Comparison of ENCODE assay signal across 2 cellular contexts in genomic region chr2:127403460-127403859, GRCh38.
TF ChIP-seq lines count a peak whose summit lies in the region.

No MANE protein-coding gene starts in this region.

TF ChIP-seq in A549, 52 proteins besides CTCF, POLR2A, EP300 and RAD21:
- TF ChIP-seq KDM5A (IDR thresholded peaks at IDR 0.05) (no peak), SREBF2 (IDR thresholded peaks at IDR 0.05) (no peak), RCOR1 (IDR thresholded peaks at IDR 0.05; ENCODE audit: low read depth, low read length) (no peak), HOXB5 (CRISPR knock-in tag; IDR thresholded peaks at IDR 0.05) (no peak), CEBPB (IDR thresholded peaks at IDR 0.05) (no peak), ZNF302 (CRISPR knock-in tag; IDR thresholded peaks at IDR 0.05) (no peak), EHMT2 (IDR thresholded peaks at IDR 0.05; ENCODE audit: low read depth) (no peak), NR3C1 (IDR thresholded peaks at IDR 0.05) (no peak), CHD2 (IDR thresholded peaks at IDR 0.05; ENCODE audit: low read length, partially characterized antibody) (no peak), ELK1 (IDR thresholded peaks at IDR 0.05; ENCODE audit: low read depth, low read length) (no peak)
- TF ChIP-seq, protein P1, sequence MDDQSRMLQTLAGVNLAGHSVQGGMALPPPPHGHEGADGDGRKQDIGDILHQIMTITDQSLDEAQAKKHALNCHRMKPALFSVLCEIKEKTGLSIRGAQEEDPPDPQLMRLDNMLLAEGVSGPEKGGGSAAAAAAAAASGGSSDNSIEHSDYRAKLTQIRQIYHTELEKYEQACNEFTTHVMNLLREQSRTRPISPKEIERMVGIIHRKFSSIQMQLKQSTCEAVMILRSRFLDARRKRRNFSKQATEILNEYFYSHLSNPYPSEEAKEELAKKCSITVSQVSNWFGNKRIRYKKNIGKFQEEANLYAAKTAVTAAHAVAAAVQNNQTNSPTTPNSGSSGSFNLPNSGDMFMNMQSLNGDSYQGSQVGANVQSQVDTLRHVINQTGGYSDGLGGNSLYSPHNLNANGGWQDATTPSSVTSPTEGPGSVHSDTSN (IDR thresholded peaks at IDR 0.05) = no peak

TF ChIP-seq in H1, 55 proteins besides CTCF, POLR2A, EP300 and RAD21:
- TF ChIP-seq RXRA (IDR thresholded peaks at IDR 0.05; ENCODE audit: insufficient read depth, low read depth, low read length) (no peak), MAX (IDR thresholded peaks at IDR 0.05) (no peak), CHD2 (IDR thresholded peaks at IDR 0.05; ENCODE audit: low read length) (no peak), TCF12 (IDR thresholded peaks at IDR 0.05; ENCODE audit: low read depth, low read length) (no peak), KDM1A (IDR thresholded peaks at IDR 0.05; ENCODE audit: borderline replicate concordance, low read length) (no peak), SP4 (IDR thresholded peaks at IDR 0.05; ENCODE audit: low read length) (no peak), MAFK (IDR thresholded peaks at IDR 0.05; ENCODE audit: low read depth, low read length) (no peak), PHF8 (conservative IDR thresholded peaks at IDR 0.05; ENCODE audit: low read depth, low read length) (no peak), ASH2L (IDR thresholded peaks at IDR 0.05; ENCODE audit: low read length) (no peak), CTBP2 (IDR thresholded peaks at IDR 0.05; ENCODE audit: borderline replicate concordance, insufficient read depth, insufficient read length, low read length) (no peak), TEAD4 (IDR thresholded peaks at IDR 0.05; ENCODE audit: low read depth, low read length) (no peak), BRCA1 (IDR thresholded peaks at IDR 0.05; ENCODE audit: low read depth, low read length) (no peak), CEBPB (IDR thresholded peaks at IDR 0.05; ENCODE audit: low read depth, low read length) (no peak), POU5F1 (IDR thresholded peaks at IDR 0.05; ENCODE audit: low read depth, low read length) (no peak), RBBP5 (IDR thresholded peaks at IDR 0.05; ENCODE audit: borderline replicate concordance, low read depth, low read length) (no peak), SUZ12 (IDR thresholded peaks at IDR 0.05; ENCODE audit: low read length) (no peak), BACH1 (IDR thresholded peaks at IDR 0.05; ENCODE audit: low read length) (no peak), HDAC2 (IDR thresholded peaks at IDR 0.05; ENCODE audit: borderline replicate concordance in 1 of 2, low read depth in 2 of 2, low read length in 2 of 2) (no peak), KDM4A (IDR thresholded peaks at IDR 0.05; ENCODE audit: low read depth, low read length, severe bottlenecking) (no peak)
- TF ChIP-seq, protein P2, sequence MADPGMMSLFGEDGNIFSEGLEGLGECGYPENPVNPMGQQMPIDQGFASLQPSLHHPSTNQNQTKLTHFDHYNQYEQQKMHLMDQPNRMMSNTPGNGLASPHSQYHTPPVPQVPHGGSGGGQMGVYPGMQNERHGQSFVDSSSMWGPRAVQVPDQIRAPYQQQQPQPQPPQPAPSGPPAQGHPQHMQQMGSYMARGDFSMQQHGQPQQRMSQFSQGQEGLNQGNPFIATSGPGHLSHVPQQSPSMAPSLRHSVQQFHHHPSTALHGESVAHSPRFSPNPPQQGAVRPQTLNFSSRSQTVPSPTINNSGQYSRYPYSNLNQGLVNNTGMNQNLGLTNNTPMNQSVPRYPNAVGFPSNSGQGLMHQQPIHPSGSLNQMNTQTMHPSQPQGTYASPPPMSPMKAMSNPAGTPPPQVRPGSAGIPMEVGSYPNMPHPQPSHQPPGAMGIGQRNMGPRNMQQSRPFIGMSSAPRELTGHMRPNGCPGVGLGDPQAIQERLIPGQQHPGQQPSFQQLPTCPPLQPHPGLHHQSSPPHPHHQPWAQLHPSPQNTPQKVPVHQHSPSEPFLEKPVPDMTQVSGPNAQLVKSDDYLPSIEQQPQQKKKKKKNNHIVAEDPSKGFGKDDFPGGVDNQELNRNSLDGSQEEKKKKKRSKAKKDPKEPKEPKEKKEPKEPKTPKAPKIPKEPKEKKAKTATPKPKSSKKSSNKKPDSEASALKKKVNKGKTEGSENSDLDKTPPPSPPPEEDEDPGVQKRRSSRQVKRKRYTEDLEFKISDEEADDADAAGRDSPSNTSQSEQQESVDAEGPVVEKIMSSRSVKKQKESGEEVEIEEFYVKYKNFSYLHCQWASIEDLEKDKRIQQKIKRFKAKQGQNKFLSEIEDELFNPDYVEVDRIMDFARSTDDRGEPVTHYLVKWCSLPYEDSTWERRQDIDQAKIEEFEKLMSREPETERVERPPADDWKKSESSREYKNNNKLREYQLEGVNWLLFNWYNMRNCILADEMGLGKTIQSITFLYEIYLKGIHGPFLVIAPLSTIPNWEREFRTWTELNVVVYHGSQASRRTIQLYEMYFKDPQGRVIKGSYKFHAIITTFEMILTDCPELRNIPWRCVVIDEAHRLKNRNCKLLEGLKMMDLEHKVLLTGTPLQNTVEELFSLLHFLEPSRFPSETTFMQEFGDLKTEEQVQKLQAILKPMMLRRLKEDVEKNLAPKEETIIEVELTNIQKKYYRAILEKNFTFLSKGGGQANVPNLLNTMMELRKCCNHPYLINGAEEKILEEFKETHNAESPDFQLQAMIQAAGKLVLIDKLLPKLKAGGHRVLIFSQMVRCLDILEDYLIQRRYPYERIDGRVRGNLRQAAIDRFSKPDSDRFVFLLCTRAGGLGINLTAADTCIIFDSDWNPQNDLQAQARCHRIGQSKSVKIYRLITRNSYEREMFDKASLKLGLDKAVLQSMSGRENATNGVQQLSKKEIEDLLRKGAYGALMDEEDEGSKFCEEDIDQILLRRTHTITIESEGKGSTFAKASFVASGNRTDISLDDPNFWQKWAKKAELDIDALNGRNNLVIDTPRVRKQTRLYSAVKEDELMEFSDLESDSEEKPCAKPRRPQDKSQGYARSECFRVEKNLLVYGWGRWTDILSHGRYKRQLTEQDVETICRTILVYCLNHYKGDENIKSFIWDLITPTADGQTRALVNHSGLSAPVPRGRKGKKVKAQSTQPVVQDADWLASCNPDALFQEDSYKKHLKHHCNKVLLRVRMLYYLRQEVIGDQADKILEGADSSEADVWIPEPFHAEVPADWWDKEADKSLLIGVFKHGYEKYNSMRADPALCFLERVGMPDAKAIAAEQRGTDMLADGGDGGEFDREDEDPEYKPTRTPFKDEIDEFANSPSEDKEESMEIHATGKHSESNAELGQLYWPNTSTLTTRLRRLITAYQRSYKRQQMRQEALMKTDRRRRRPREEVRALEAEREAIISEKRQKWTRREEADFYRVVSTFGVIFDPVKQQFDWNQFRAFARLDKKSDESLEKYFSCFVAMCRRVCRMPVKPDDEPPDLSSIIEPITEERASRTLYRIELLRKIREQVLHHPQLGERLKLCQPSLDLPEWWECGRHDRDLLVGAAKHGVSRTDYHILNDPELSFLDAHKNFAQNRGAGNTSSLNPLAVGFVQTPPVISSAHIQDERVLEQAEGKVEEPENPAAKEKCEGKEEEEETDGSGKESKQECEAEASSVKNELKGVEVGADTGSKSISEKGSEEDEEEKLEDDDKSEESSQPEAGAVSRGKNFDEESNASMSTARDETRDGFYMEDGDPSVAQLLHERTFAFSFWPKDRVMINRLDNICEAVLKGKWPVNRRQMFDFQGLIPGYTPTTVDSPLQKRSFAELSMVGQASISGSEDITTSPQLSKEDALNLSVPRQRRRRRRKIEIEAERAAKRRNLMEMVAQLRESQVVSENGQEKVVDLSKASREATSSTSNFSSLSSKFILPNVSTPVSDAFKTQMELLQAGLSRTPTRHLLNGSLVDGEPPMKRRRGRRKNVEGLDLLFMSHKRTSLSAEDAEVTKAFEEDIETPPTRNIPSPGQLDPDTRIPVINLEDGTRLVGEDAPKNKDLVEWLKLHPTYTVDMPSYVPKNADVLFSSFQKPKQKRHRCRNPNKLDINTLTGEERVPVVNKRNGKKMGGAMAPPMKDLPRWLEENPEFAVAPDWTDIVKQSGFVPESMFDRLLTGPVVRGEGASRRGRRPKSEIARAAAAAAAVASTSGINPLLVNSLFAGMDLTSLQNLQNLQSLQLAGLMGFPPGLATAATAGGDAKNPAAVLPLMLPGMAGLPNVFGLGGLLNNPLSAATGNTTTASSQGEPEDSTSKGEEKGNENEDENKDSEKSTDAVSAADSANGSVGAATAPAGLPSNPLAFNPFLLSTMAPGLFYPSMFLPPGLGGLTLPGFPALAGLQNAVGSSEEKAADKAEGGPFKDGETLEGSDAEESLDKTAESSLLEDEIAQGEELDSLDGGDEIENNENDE (IDR thresholded peaks at IDR 0.05; ENCODE audit: insufficient replicate concordance, low read length) = no peak
